In genomic region chr12:51295651-51296050, GRCh38 we compare ENCODE assay signal across 18 cellular contexts. TPM values are rescaled to one million over a fixed set of nuclear protein-coding genes. Genes with fewer than 3 reads are reported as not detected.
DNase-seq lines count a peak whose midpoint lies in the region; ATAC-seq, FAIRE-seq and TF ChIP-seq lines count a peak whose summit lies in the region.
"Had no signal": no experiment of that assay in that cellular context is flagged by ENCODE, and none has a peak within 500 bp of the region (broad histone marks: within the 10 kb centered on the region; RNA-seq: fewer than 3 reads in every experiment).

No MANE protein-coding gene starts in this region.

- H3K4me3 Mint-ChIP-seq in activated CD8-positive, alpha-beta T cell treated with anti-CD3 and anti-CD28 coated beads for 36 hours = no peak overlapping the region
- H3K4me3 Mint-ChIP-seq in activated CD8-positive, alpha-beta T cell treated with anti-CD3 and anti-CD28 coated beads, Interleukin-2, amount 10 ng/mL, durations not matched to agents 7 days and 5 days = no peak overlapping the region
- H3K4me3 Mint-ChIP-seq in CD8-positive, alpha-beta T cell = no peak overlapping the region
- H3K4me3 Mint-ChIP-seq in T-helper 17 cell = no peak overlapping the region

- H3K27ac Mint-ChIP-seq in activated CD8-positive, alpha-beta T cell treated with anti-CD3 and anti-CD28 coated beads for 36 hours = peak overlapping the region; percentile 63
- no peak overlapping the region for H3K27ac Mint-ChIP-seq in activated CD8-positive, alpha-beta T cell treated with anti-CD3 and anti-CD28 coated beads, Interleukin-2, amount 10 ng/mL, durations not matched to agents 7 days and 5 days
- peak overlapping the region; percentile 55 for H3K27ac Mint-ChIP-seq in CD8-positive, alpha-beta T cell
- H3K27ac Mint-ChIP-seq in T-helper 17 cell = no peak overlapping the region

- no peak overlapping the region for H3K9ac ChIP-seq in keratinocyte (ENCODE audit: control insufficient read depth, extremely low read depth, insufficient read depth, low read length)
- H3K9ac ChIP-seq: BLaER1 had no signal

- peaks cover 38% of the 10 kb centered on the region for H3K36me3 ChIP-seq in CD8-positive, alpha-beta T cell (ENCODE audit: insufficient read depth, low read length)
- no peaks in the 10 kb centered on the region for H3K36me3 ChIP-seq in keratinocyte (ENCODE audit: control insufficient read depth in 2 of 2, extremely low read depth in 1 of 2, insufficient read depth in 2 of 2, low read length in 2 of 2)
- H3K36me3 ChIP-seq: BLaER1, HAP-1 had no signal

- TF ChIP-seq CTCF in activated CD8-positive, alpha-beta T cell treated with anti-CD3 and anti-CD28 coated beads for 36 hours (IDR thresholded peaks at IDR 0.05) = no peak
- TF ChIP-seq CTCF in CD8-positive, alpha-beta T cell (IDR thresholded peaks at IDR 0.05) = no peak
- TF ChIP-seq CTCF in RWPE1 (conservative IDR thresholded peaks at IDR 0.05; ENCODE audit: low read depth) (no peak), keratinocyte (optimal IDR thresholded peaks at IDR 0.05 in 1 of 3, IDR thresholded peaks at IDR 0.05 in 1 of 3, conservative IDR thresholded peaks at IDR 0.05 in 1 of 3; ENCODE audit: extremely low read depth in 1 of 3, insufficient read depth in 2 of 3, low read length in 3 of 3) (no peak)

- H3K9me3 ChIP-seq in CD8-positive, alpha-beta T cell (ENCODE audit: low read length) = no peaks in the 10 kb centered on the region
- no peaks in the 10 kb centered on the region for H3K9me3 ChIP-seq in keratinocyte (ENCODE audit: control insufficient read depth, low read depth, low read length)
- no peaks in the 10 kb centered on the region for H3K9me3 ChIP-seq in T-helper 17 cell (ENCODE audit: control insufficient read depth, low read length, poor library complexity, severe bottlenecking)
- H3K9me3 ChIP-seq: BLaER1, HAP-1 had no signal

- no peak overlapping the region for H3K4me2 ChIP-seq in keratinocyte (ENCODE audit: control insufficient read depth, extremely low read depth, insufficient read depth, low read depth, low read length)
- H3K4me2 ChIP-seq: BLaER1 had no signal

- H3K79me2 ChIP-seq in keratinocyte (ENCODE audit: control insufficient read depth, insufficient read depth, low read length) = no peaks in the 10 kb centered on the region

- peaks cover 4% of the 10 kb centered on the region for H3K4me1 ChIP-seq in CD8-positive, alpha-beta T cell (ENCODE audit: insufficient read depth, low read length)
- no peaks in the 10 kb centered on the region for H3K4me1 ChIP-seq in keratinocyte (ENCODE audit: control insufficient read depth, extremely low read depth, insufficient read depth, low read length)
- H3K4me1 ChIP-seq: HAP-1 had no signal

- POLR2A ChIA-PET in activated CD8-positive, alpha-beta T cell treated with anti-CD3 and anti-CD28 coated beads for 36 hours (lab: Charles Lee) = interaction anchor here (1.0 kb wide), 1 partner anchor 21 kb away, joined by 3 read pairs; no protein-coding TSS in a partner anchor
- POLR2A ChIA-PET in activated CD8-positive, alpha-beta T cell treated with anti-CD3 and anti-CD28 coated beads, Interleukin-2, amount 10 ng/mL, durations not matched to agents 7 days and 5 days (lab: Charles Lee) = no interaction called here
- POLR2A ChIA-PET in CD8-positive, alpha-beta T cell (lab: Charles Lee) = no interaction called here
- POLR2A ChIA-PET in RWPE1 (lab: Yijun Ruan, JAX; ENCODE audit: low non-redundant PET) = no interaction called here

- intact Hi-C loops in activated CD8-positive, alpha-beta T cell treated with anti-CD3 and anti-CD28 coated beads for 36 hours (cut with micrococcal nuclease) = no loop called here
- intact Hi-C loops in CD8-positive, alpha-beta T cell (cut with DNase I, micrococcal nuclease) = no loop called here

- no peak for DNase-seq in activated CD8-positive, alpha-beta T cell treated with anti-CD3 and anti-CD28 coated beads for 36 hours
- no peak for DNase-seq in activated CD8-positive, alpha-beta T cell treated with anti-CD3 and anti-CD28 coated beads, Interleukin-2, amount 10 ng/mL, durations not matched to agents 7 days and 5 days
- no peak for DNase-seq in CD8-positive, alpha-beta T cell
- peak; percentile 19 for DNase-seq in RWPE1 (ENCODE audit: low spot score)
- DNase-seq in keratinocyte (ENCODE audit: low read depth, low spot score) = no peak
- no peak for DNase-seq in dedifferentiated amniotic fluid mesenchymal stem cell (ENCODE audit: extremely low spot score)
- DNase-seq in T-helper 17 cell = no peak
- no peak for DNase-seq in NCI-H524 (lab: John Stamatoyannopoulos, UW)
- DNase-seq: DMS79, GDM1 had no signal

- no peaks in the 10 kb centered on the region for H4K20me1 ChIP-seq in keratinocyte (ENCODE audit: control insufficient read depth, extremely low read depth, insufficient read depth, low read length)
- H4K20me1 ChIP-seq: BLaER1 had no signal

- no peaks in the 10 kb centered on the region for H3K9me3 Mint-ChIP-seq in activated CD8-positive, alpha-beta T cell treated with anti-CD3 and anti-CD28 coated beads for 36 hours
- no peaks in the 10 kb centered on the region for H3K9me3 Mint-ChIP-seq in activated CD8-positive, alpha-beta T cell treated with anti-CD3 and anti-CD28 coated beads, Interleukin-2, amount 10 ng/mL, durations not matched to agents 7 days and 5 days (ENCODE audit: insufficient read depth)
- H3K9me3 Mint-ChIP-seq in CD8-positive, alpha-beta T cell = no peaks in the 10 kb centered on the region

- no peaks in the 10 kb centered on the region for H3K9me1 ChIP-seq in keratinocyte (ENCODE audit: control insufficient read depth, extremely low read depth, insufficient read depth, low read length)

- no peak overlapping the region for H2AFZ ChIP-seq in keratinocyte (ENCODE audit: control insufficient read depth, low read length)

- H3K27ac ChIP-seq in CD8-positive, alpha-beta T cell (ENCODE audit: low read depth, low read length) = no peak overlapping the region
- H3K27ac ChIP-seq in RWPE1 (no peak overlapping the region), keratinocyte (ENCODE audit: control insufficient read depth, insufficient read depth, low read length) (no peak overlapping the region)
- H3K27ac ChIP-seq: 22Rv1, BLaER1 had no signal

- CTCF ChIA-PET in activated CD8-positive, alpha-beta T cell treated with anti-CD3 and anti-CD28 coated beads for 36 hours (lab: Charles Lee) = interaction anchor here (0.9 to 1.6 kb wide), 3 partner anchors 13 to 46 kb away, joined by 3 to 5 read pairs (median 3); no protein-coding TSS in a partner anchor
- CTCF ChIA-PET in activated CD8-positive, alpha-beta T cell treated with anti-CD3 and anti-CD28 coated beads, Interleukin-2, amount 10 ng/mL, durations not matched to agents 7 days and 5 days (lab: Charles Lee) = no interaction called here
- CTCF ChIA-PET in CD8-positive, alpha-beta T cell (lab: Charles Lee) = interaction anchor here (0.6 to 1.5 kb wide), 5 partner anchors 45 to 830 kb away, joined by 3 to 10 read pairs (median 3); no protein-coding TSS in a partner anchor
- CTCF ChIA-PET in RWPE1 (lab: Yijun Ruan, JAX) = no interaction called here

- no peak for ATAC-seq in activated CD8-positive, alpha-beta T cell treated with anti-CD3 and anti-CD28 coated beads for 36 hours
- ATAC-seq in activated CD8-positive, alpha-beta T cell treated with anti-CD3 and anti-CD28 coated beads, Interleukin-2, amount 10 ng/mL, durations not matched to agents 7 days and 5 days = no peak
- no peak for ATAC-seq in CD8-positive, alpha-beta T cell
- no peak for ATAC-seq in T-helper 17 cell
- ATAC-seq: HepG2 had no signal

- H3K4me3 ChIP-seq in CD8-positive, alpha-beta T cell (ENCODE audit: low read depth, low read length) = no peak overlapping the region
- H3K4me3 ChIP-seq in keratinocyte (ENCODE audit: control insufficient read depth in 2 of 3, extremely low read depth in 1 of 3, insufficient read depth in 2 of 3, low read depth in 1 of 3, low read length in 3 of 3) = no peak overlapping the region
- H3K4me3 ChIP-seq: BLaER1, HAP-1 had no signal

- H3K36me3 Mint-ChIP-seq in activated CD8-positive, alpha-beta T cell treated with anti-CD3 and anti-CD28 coated beads for 36 hours (ENCODE audit: low read depth) = peaks cover 34% of the 10 kb centered on the region
- peaks cover 49% of the 10 kb centered on the region for H3K36me3 Mint-ChIP-seq in activated CD8-positive, alpha-beta T cell treated with anti-CD3 and anti-CD28 coated beads, Interleukin-2, amount 10 ng/mL, durations not matched to agents 7 days and 5 days (ENCODE audit: low read depth)
- peaks cover 78% of the 10 kb centered on the region for H3K36me3 Mint-ChIP-seq in CD8-positive, alpha-beta T cell
- H3K36me3 Mint-ChIP-seq in T-helper 17 cell (ENCODE audit: low read depth) = peaks cover 6% of the 10 kb centered on the region

- peaks cover 18% of the 10 kb centered on the region for H3K4me1 Mint-ChIP-seq in activated CD8-positive, alpha-beta T cell treated with anti-CD3 and anti-CD28 coated beads for 36 hours (ENCODE audit: low read depth)
- peaks cover 3% of the 10 kb centered on the region for H3K4me1 Mint-ChIP-seq in activated CD8-positive, alpha-beta T cell treated with anti-CD3 and anti-CD28 coated beads, Interleukin-2, amount 10 ng/mL, durations not matched to agents 7 days and 5 days (ENCODE audit: low read depth)
- peaks cover 16% of the 10 kb centered on the region for H3K4me1 Mint-ChIP-seq in CD8-positive, alpha-beta T cell (ENCODE audit: low read depth)
- H3K4me1 Mint-ChIP-seq in T-helper 17 cell = peaks cover 13% of the 10 kb centered on the region

- H3K27me3 ChIP-seq in CD8-positive, alpha-beta T cell (ENCODE audit: insufficient read depth, low read length) = no peaks in the 10 kb centered on the region
- no peaks in the 10 kb centered on the region for H3K27me3 ChIP-seq in keratinocyte (ENCODE audit: control insufficient read depth, extremely low read depth, insufficient read depth, low read length)
- H3K27me3 ChIP-seq: BLaER1 had no signal

- dilution Hi-C loops in keratinocyte (cut with MboI; ENCODE audit: extremely low pct_ligation_motif_present, low sequenced_read_pairs) = no loop called here

- peak; percentile 56 for FAIRE-seq in keratinocyte (lab: Jason Lieb, UNC)
- FAIRE-seq: GM12892, H1, HepG2 had no signal

- H3K27me3 Mint-ChIP-seq in activated CD8-positive, alpha-beta T cell treated with anti-CD3 and anti-CD28 coated beads for 36 hours = no peaks in the 10 kb centered on the region
- H3K27me3 Mint-ChIP-seq in activated CD8-positive, alpha-beta T cell treated with anti-CD3 and anti-CD28 coated beads, Interleukin-2, amount 10 ng/mL, durations not matched to agents 7 days and 5 days (ENCODE audit: low read depth) = no peaks in the 10 kb centered on the region
- no peaks in the 10 kb centered on the region for H3K27me3 Mint-ChIP-seq in CD8-positive, alpha-beta T cell (ENCODE audit: low read depth)
- H3K27me3 Mint-ChIP-seq in T-helper 17 cell = no peaks in the 10 kb centered on the region

RNA-seq across cellular contexts. Expression of gene SMAGP, which starts 25.4 kb away (rescaled TPM):
- total RNA-seq in activated CD8-positive, alpha-beta T cell treated with anti-CD3 and anti-CD28 coated beads for 36 hours = 1 to 10 TPM in 1 of 2 experiments, under 1 TPM in 1; 0.96 to 1.4 TPM
- total RNA-seq in activated CD8-positive, alpha-beta T cell treated with anti-CD3 and anti-CD28 coated beads, Interleukin-2, amount 10 ng/mL, durations not matched to agents 7 days and 5 days = 1 to 10 TPM; 4.3 to 4.7 TPM
- 1 to 10 TPM; 1.9 to 2.3 TPM for total RNA-seq in CD8-positive, alpha-beta T cell
- 42.9 to 63.3 TPM (median 52.1 TPM) in 3 replicates for polyA plus RNA-seq in keratinocyte
- 19.0 TPM for polyA plus RNA-seq in keratinocyte (2011; ENCODE audit: low read depth)
- polyA plus RNA-seq in keratinocyte (2011; cell fraction: cytosol; rRNA removed) = 62.2 and 69.4 TPM in 2 replicates
- polyA plus RNA-seq in keratinocyte (2011; cell fraction: nucleus; rRNA removed) = 47.6 and 53.1 TPM in 2 replicates
- 36.6 and 45.5 TPM in 2 replicates for polyA plus RNA-seq in keratinocyte (2012; ENCODE audit: low replicate concordance)
- polyA minus RNA-seq in keratinocyte = 29.1 to 66.6 TPM (median 34.8 TPM) in 3 replicates
- 26.3 TPM for polyA minus RNA-seq in keratinocyte (2011; cell fraction: cytosol; rRNA and poly(A)+ RNA removed)
- 7.5 and 15.5 TPM in 2 replicates for polyA minus RNA-seq in keratinocyte (2011; cell fraction: nucleus; rRNA and poly(A)+ RNA removed)
- 1 to 10 TPM; 1.9 to 3.4 TPM for total RNA-seq in T-helper 17 cell

RNA-seq across cellular contexts. Expression of gene BIN2, which starts 28.3 kb away (rescaled TPM):
- 10 to 100 TPM; 39.5 to 41.7 TPM for total RNA-seq in activated CD8-positive, alpha-beta T cell treated with anti-CD3 and anti-CD28 coated beads for 36 hours
- 100 to 1,000 TPM; 158 to 161 TPM for total RNA-seq in activated CD8-positive, alpha-beta T cell treated with anti-CD3 and anti-CD28 coated beads, Interleukin-2, amount 10 ng/mL, durations not matched to agents 7 days and 5 days
- 100 to 1,000 TPM; 115 to 125 TPM for total RNA-seq in CD8-positive, alpha-beta T cell
- 0.04 TPM in 1 of 3 replicates, not detected in the others for polyA plus RNA-seq in keratinocyte
- polyA plus RNA-seq in keratinocyte (2011; ENCODE audit: low read depth) = not detected
- polyA plus RNA-seq in keratinocyte (2011; cell fraction: cytosol; rRNA removed) = not detected in 2 replicates
- 0.11 TPM in 1 of 2 replicates, not detected in the other for polyA plus RNA-seq in keratinocyte (2011; cell fraction: nucleus; rRNA removed)
- polyA plus RNA-seq in keratinocyte (2012; ENCODE audit: low replicate concordance) = not detected in 2 replicates
- polyA minus RNA-seq in keratinocyte = not detected in 3 replicates
- polyA minus RNA-seq in keratinocyte (2011; cell fraction: cytosol; rRNA and poly(A)+ RNA removed) = not detected
- not detected in 2 replicates for polyA minus RNA-seq in keratinocyte (2011; cell fraction: nucleus; rRNA and poly(A)+ RNA removed)
- 100 to 1,000 TPM; 216 to 233 TPM for total RNA-seq in T-helper 17 cell
- total RNA-seq: A673, H1, HepG2 had no signal
- polyA plus RNA-seq: H1, HepG2 had no signal

RNA-seq across cellular contexts. Expression of gene CELA1, which starts 50.8 kb away (rescaled TPM):
- under 1 TPM in 1 of 2 experiments, not detected in 1; 0.29 TPM for total RNA-seq in activated CD8-positive, alpha-beta T cell treated with anti-CD3 and anti-CD28 coated beads for 36 hours
- not detected for total RNA-seq in activated CD8-positive, alpha-beta T cell treated with anti-CD3 and anti-CD28 coated beads, Interleukin-2, amount 10 ng/mL, durations not matched to agents 7 days and 5 days
- total RNA-seq in CD8-positive, alpha-beta T cell = under 1 TPM in 1 of 2 experiments, not detected in 1; 0.79 TPM
- not detected in 3 replicates for polyA plus RNA-seq in keratinocyte
- not detected for polyA plus RNA-seq in keratinocyte (2011; ENCODE audit: low read depth)
- polyA plus RNA-seq in keratinocyte (2011; cell fraction: cytosol; rRNA removed) = not detected in 2 replicates
- polyA plus RNA-seq in keratinocyte (2011; cell fraction: nucleus; rRNA removed) = 0.16 TPM in 1 of 2 replicates, not detected in the other
- polyA plus RNA-seq in keratinocyte (2012; ENCODE audit: low replicate concordance) = not detected in 2 replicates
- not detected in 3 replicates for polyA minus RNA-seq in keratinocyte
- not detected for polyA minus RNA-seq in keratinocyte (2011; cell fraction: cytosol; rRNA and poly(A)+ RNA removed)
- polyA minus RNA-seq in keratinocyte (2011; cell fraction: nucleus; rRNA and poly(A)+ RNA removed) = not detected in 2 replicates
- under 1 TPM in 1 of 2 donors, not detected in 1; 0.50 TPM for total RNA-seq in T-helper 17 cell
- total RNA-seq: A673, H1, HepG2, HT1080 had no signal
- polyA plus RNA-seq: HepG2 had no signal

RNA-seq across cellular contexts. Expression of gene DAZAP2, which starts 57.0 kb away (rescaled TPM):
- total RNA-seq in activated CD8-positive, alpha-beta T cell treated with anti-CD3 and anti-CD28 coated beads for 36 hours = 10 to 100 TPM; 91.7 to 98.3 TPM
- total RNA-seq in activated CD8-positive, alpha-beta T cell treated with anti-CD3 and anti-CD28 coated beads, Interleukin-2, amount 10 ng/mL, durations not matched to agents 7 days and 5 days = 100 to 1,000 TPM; 186 TPM
- total RNA-seq in CD8-positive, alpha-beta T cell = 100 to 1,000 TPM; 340 to 343 TPM
- 199 to 239 TPM (median 232 TPM) in 3 replicates for polyA plus RNA-seq in keratinocyte
- polyA plus RNA-seq in keratinocyte (2011; ENCODE audit: low read depth) = 46.6 TPM
- 200 TPM in 2 replicates for polyA plus RNA-seq in keratinocyte (2011; cell fraction: cytosol; rRNA removed)
- 123 and 139 TPM in 2 replicates for polyA plus RNA-seq in keratinocyte (2011; cell fraction: nucleus; rRNA removed)
- polyA plus RNA-seq in keratinocyte (2012; ENCODE audit: low replicate concordance) = 142 and 183 TPM in 2 replicates
- 220 to 398 TPM (median 296 TPM) in 3 replicates for polyA minus RNA-seq in keratinocyte
- polyA minus RNA-seq in keratinocyte (2011; cell fraction: cytosol; rRNA and poly(A)+ RNA removed) = 102 TPM
- polyA minus RNA-seq in keratinocyte (2011; cell fraction: nucleus; rRNA and poly(A)+ RNA removed) = 40.1 and 49.1 TPM in 2 replicates
- 100 to 1,000 TPM; 273 to 335 TPM for total RNA-seq in T-helper 17 cell

Comparison
In these comparisons a context has a peak if more than half of its experiments do, and no peak if none do; other contexts are left out.
1. H3K27ac Mint-ChIP-seq: peak in activated CD8-positive, alpha-beta T cell treated with anti-CD3 and anti-CD28 coated beads for 36 hours (single experiment) and CD8-positive, alpha-beta T cell (single experiment); none in activated CD8-positive, alpha-beta T cell treated with anti-CD3 and anti-CD28 coated beads, Interleukin-2, amount 10 ng/mL, durations not matched to agents 7 days and 5 days (single experiment) and T-helper 17 cell (single experiment).
2. CTCF ChIA-PET loops: an anchor here in activated CD8-positive, alpha-beta T cell treated with anti-CD3 and anti-CD28 coated beads for 36 hours (0.9 to 1.6 kb wide) and CD8-positive, alpha-beta T cell (0.6 to 1.5 kb wide); none called in activated CD8-positive, alpha-beta T cell treated with anti-CD3 and anti-CD28 coated beads, Interleukin-2, amount 10 ng/mL, durations not matched to agents 7 days and 5 days and RWPE1.